8 cellular contexts compared by ENCODE assay signal in the genomic region with DNA sequence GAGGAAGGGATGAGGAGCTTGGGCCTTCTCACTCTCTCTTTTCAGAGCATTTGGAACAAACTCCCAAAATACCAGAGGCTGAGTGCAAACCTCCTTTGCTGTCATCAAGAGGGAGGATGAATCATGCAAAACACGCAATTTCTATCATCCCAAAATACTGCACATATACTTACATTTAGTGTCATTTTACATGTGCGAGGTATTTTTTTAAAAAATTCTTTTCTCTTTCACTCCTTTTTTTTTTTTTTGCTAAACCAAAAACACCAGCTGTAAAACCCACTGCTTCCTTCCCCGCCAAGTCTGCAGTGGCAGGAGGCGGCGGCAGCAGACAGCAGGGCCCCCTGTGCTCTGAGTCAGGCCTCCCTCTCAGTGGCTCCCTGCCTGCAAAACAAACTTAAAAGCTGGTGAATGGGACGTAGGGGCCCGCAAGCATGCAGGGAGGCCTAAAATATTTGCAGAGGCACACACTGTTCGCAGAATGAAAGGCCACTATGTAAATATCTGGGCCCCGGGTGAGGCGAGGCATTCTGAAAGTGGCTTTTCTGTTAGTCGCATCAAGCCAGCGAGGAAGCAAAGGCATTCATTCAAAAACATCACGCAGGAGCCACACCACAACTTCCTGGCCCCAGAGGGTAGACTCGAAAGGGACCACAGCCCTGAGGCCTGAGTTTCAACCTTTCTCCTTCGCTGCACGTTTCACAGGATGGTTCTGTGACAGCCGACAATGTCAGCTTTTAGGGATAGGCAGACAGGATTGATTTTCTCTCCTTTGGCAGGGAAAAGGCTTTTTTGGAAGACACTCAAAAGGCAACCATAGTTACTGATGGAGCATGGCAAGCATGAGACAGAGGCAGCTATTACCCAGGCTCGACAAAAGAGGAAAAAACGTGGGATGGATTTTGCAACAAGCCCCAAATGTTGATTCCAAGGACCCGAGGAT.
DNase-seq lines count a peak whose midpoint lies in the region; ATAC-seq and TF ChIP-seq lines count a peak whose summit lies in the region.

No MANE protein-coding gene starts in this region.

- H3K4me1 ChIP-seq in mucosa of rectum (ENCODE audit: control insufficient read depth in 2 of 2, insufficient read depth in 2 of 2, low read length in 2 of 2), result peaks cover 9 to 10% of the 10 kb centered on the region in 2 donors

- peaks cover 44% of the 10 kb centered on the region for H3K4me1 Mint-ChIP-seq in activated CD8-positive, alpha-beta T cell treated with anti-CD3 and anti-CD28 coated beads for 36 hours (ENCODE audit: low read depth)

- POLR2A ChIA-PET in activated CD8-positive, alpha-beta T cell treated with anti-CD3 and anti-CD28 coated beads for 36 hours (lab: Charles Lee), result interaction anchor here (0.6 to 2.6 kb wide), 9 partner anchors 19 to 136 kb away, joined by 3 to 13 read pairs (median 6); a partner anchor contains a TSS

- H3K4me3 ChIP-seq in GM12865 (ENCODE audit: low read depth, low read length) (peak overlapping the region; percentile 7; the same call in 1 of the 2 replicates), mucosa of rectum (ENCODE audit: low read length in 2 of 2) (peak overlapping the region; percentile 13 to 38)

- DNase-seq in GM12865 (ENCODE audit: low read depth) (peak; percentile 92), NCI-H1092 treated with DMSO at 0.1 percent for 48 hours (lab: John Stamatoyannopoulos, UW) (peak; percentile 20), ecto neural progenitor cell (ENCODE audit: low spot score) (peak; percentile 58), kidney glomerular epithelial cell (lab: John Stamatoyannopoulos, UW) (no peak)
- DNase-seq in activated CD8-positive, alpha-beta T cell treated with anti-CD3 and anti-CD28 coated beads for 36 hours, result peak; percentile 92
- peak; percentile 42 to 70 for DNase-seq in stimulated activated CD8-positive, alpha-beta memory T cell treated with anti-CD3 and anti-CD28 coated beads, Interleukin-7, amount 100 ng/mL, for 4 hours (ENCODE audit: low read depth in 2 of 2)

- CTCF ChIA-PET in activated CD8-positive, alpha-beta T cell treated with anti-CD3 and anti-CD28 coated beads for 36 hours (lab: Charles Lee), result interaction anchor here (0.8 to 1.9 kb wide), 8 partner anchors 9 to 131 kb away, joined by 3 to 9 read pairs (median 4); a partner anchor contains a TSS

- no peaks in the 10 kb centered on the region for H3K36me3 ChIP-seq in mucosa of rectum (ENCODE audit: control insufficient read depth in 2 of 2, insufficient read depth in 2 of 2, low read length in 2 of 2)

- TF ChIP-seq CTCF in GM12865 (IDR thresholded peaks at IDR 0.05; ENCODE audit: insufficient read depth, low read depth, low read length, missing control alignments), result no peak
- TF ChIP-seq CTCF in activated CD8-positive, alpha-beta T cell treated with anti-CD3 and anti-CD28 coated beads for 36 hours (IDR thresholded peaks at IDR 0.05), result no peak

- H3K27ac ChIP-seq in mucosa of rectum (ENCODE audit: low read depth in 2 of 2, low read length in 2 of 2), result peak overlapping the region; percentile 63 to 64

- H3K9ac ChIP-seq in mucosa of rectum (ENCODE audit: low read depth in 1 of 2, low read length in 2 of 2), result no peak overlapping the region

- no peaks in the 10 kb centered on the region for H3K27me3 ChIP-seq in mucosa of rectum (ENCODE audit: control insufficient read depth in 2 of 2, insufficient read depth in 2 of 2, low read length in 2 of 2)

- H3K9me3 ChIP-seq in mucosa of rectum (ENCODE audit: control insufficient read depth in 2 of 2, low read length in 2 of 2), result no peaks in the 10 kb centered on the region

- peak overlapping the region; percentile 85 for H3K27ac Mint-ChIP-seq in activated CD8-positive, alpha-beta T cell treated with anti-CD3 and anti-CD28 coated beads for 36 hours

- H3K4me3 Mint-ChIP-seq in activated CD8-positive, alpha-beta T cell treated with anti-CD3 and anti-CD28 coated beads for 36 hours, result peak overlapping the region; percentile 46

- H3K9me3 Mint-ChIP-seq in activated CD8-positive, alpha-beta T cell treated with anti-CD3 and anti-CD28 coated beads for 36 hours, result no peaks in the 10 kb centered on the region

- H3K27me3 Mint-ChIP-seq in activated CD8-positive, alpha-beta T cell treated with anti-CD3 and anti-CD28 coated beads for 36 hours, result peaks cover 12% of the 10 kb centered on the region

- ATAC-seq in HG02571 (IDR thresholded peaks at IDR 0.05; ENCODE audit: unreplicated experiment), result peak; percentile 84
- peak; percentile 93 for ATAC-seq in activated CD8-positive, alpha-beta T cell treated with anti-CD3 and anti-CD28 coated beads for 36 hours

- H3K36me3 Mint-ChIP-seq in activated CD8-positive, alpha-beta T cell treated with anti-CD3 and anti-CD28 coated beads for 36 hours (ENCODE audit: low read depth), result no peaks in the 10 kb centered on the region

- intact Hi-C loops in activated CD8-positive, alpha-beta T cell treated with anti-CD3 and anti-CD28 coated beads for 36 hours (cut with micrococcal nuclease), result loop anchor here (5.0 kb wide), 2 partner anchors 66 to 136 kb away; no protein-coding TSS in a partner anchor
